Comparison of ENCODE assay signal across 17 cellular contexts in genomic region chr1:190564117-190564516, GRCh38.
DNase-seq lines count a peak whose midpoint lies in the region; ATAC-seq, FAIRE-seq and TF ChIP-seq lines count a peak whose summit lies in the region.
"Had no signal": no experiment of that assay in that cellular context is flagged by ENCODE, and none has a peak within 500 bp of the region (broad histone marks: within the 10 kb centered on the region; RNA-seq: fewer than 3 reads in every experiment).

No MANE protein-coding gene starts in this region.

- DNase-seq in DMS53 treated with DMSO at 0.1 percent for 48 hours (lab: John Stamatoyannopoulos, UW; ENCODE audit: unreplicated experiment) = peak; percentile 12
- DNase-seq in NCI-H460 (ENCODE audit: extremely low read depth, low read depth) = peak; percentile 59
- DNase-seq in GM12892 (ENCODE audit: insufficient read length) = no peak
- DNase-seq in CD1c-positive myeloid dendritic cell (ENCODE audit: extremely low spot score) = no peak
- DNase-seq: CD4-positive, alpha-beta T cell; CD8-positive, alpha-beta memory T cell; DMS 273 treated with DMSO at 0.1 percent for 48 hours; DND-41; GDM1; H9 had no signal

- FAIRE-seq in TTC549 (lab: Jason Lieb, UNC) (peak; percentile 61), GM12892 (lab: Jason Lieb, UNC) (no peak)
- FAIRE-seq: D721Med, GM12878, GM18507 had no signal

- no peak for TF ChIP-seq POLR2A in GM12892 (IDR thresholded peaks at IDR 0.05; ENCODE audit: low read depth, low read length)

- no peak for ATAC-seq in HG03342 (IDR thresholded peaks at IDR 0.05; ENCODE audit: unreplicated experiment)
- ATAC-seq: GM12878, GM23338, HCT116 had no signal

Comparison
In these comparisons a context has a peak if more than half of its experiments do, and no peak if none do; other contexts are left out.
1. DNase-seq: peak in DMS53 treated with DMSO at 0.1 percent for 48 hours (single experiment) and NCI-H460 (single experiment); none in GM12892 (single experiment) and CD1c-positive myeloid dendritic cell (single experiment).